In the genomic region with DNA sequence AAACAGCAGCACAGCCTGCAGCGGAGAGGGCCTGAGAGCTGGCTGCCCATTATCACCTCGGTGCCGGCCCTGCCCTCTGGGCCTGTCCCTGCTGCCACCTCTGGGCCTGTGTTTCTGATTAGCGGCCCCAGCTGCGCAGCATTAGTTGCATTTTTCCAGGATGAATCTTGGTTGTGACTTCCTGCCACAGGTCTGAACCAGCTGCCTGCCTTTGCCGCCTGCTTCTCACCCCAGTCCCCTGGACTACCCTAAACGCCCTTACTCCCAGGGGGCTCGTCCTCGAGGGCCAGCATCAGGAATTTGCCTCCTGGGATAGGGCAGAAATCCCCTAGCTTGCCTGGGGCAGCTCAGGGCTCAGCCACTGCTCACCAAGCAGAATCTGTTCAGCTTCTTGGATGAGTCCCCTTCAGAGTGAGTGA, we compare ENCODE assay signal across 12 cellular contexts.
A peak's percentile ranks its signal among the peaks of the same experiment; 100 is the strongest.
DNase-seq lines count a peak whose midpoint lies in the region; ATAC-seq and TF ChIP-seq lines count a peak whose summit lies in the region.
"Had no signal": no experiment of that assay in that cellular context is flagged by ENCODE, and none has a peak within 500 bp of the region (broad histone marks: within the 10 kb centered on the region; RNA-seq: fewer than 3 reads in every experiment).

No MANE protein-coding gene starts in this region.

- CTCF ChIA-PET in RWPE1 (lab: Yijun Ruan, JAX): interaction anchor here (0.5 kb wide), 1 partner anchor 165 kb away, joined by 3 read pairs; no protein-coding TSS in a partner anchor

- peak in 3 of 4 donors; percentile 27 to 39 (median 30) for ATAC-seq in psoas muscle
- ATAC-seq: natural killer cell treated with Interleukin-12 subunit alpha and Interleukin-12 subunit beta and Interleukin-15 and Interleukin-18, amount 100 ng/mL, for 72 hours had no signal

- DNase-seq in H4 (ENCODE audit: low spot score): peak; percentile 38
- DNase-seq in RWPE1 (ENCODE audit: low spot score): peak; percentile 26
- DNase-seq in epithelial cell of esophagus (ENCODE audit: low read depth): peak; percentile 52
- DNase-seq in psoas muscle: no peak
- DNase-seq in HuH-7.5 (ENCODE audit: low spot score): no peak
- DNase-seq in UCSD-AML1 (lab: John Stamatoyannopoulos, UW; ENCODE audit: unreplicated experiment): no peak
- DNase-seq in NCI-H1092 treated with DMSO at 0.1 percent for 48 hours (lab: John Stamatoyannopoulos, UW): no peak
- DNase-seq in NCI-H510A (lab: John Stamatoyannopoulos, UW): no peak
- DNase-seq: NCI-H187 treated with DMSO at 0.1 percent for 48 hours had no signal

- H3K4me3 ChIP-seq in epithelial cell of esophagus (ENCODE audit: low read length) (no peak overlapping the region), psoas muscle (no peak overlapping the region)
- H3K4me3 ChIP-seq: skin epidermis had no signal

- POLR2A ChIA-PET in RWPE1 (lab: Yijun Ruan, JAX; ENCODE audit: low non-redundant PET): no interaction called here

- no peaks in the 10 kb centered on the region for H3K36me3 ChIP-seq in psoas muscle (ENCODE audit: insufficient read depth in 1 of 2, low read depth in 1 of 2)

- no peaks in the 10 kb centered on the region for H3K27me3 ChIP-seq in psoas muscle (ENCODE audit: insufficient read depth in 3 of 3, low read length in 2 of 3)

- TF ChIP-seq CTCF in RWPE1 (conservative IDR thresholded peaks at IDR 0.05; ENCODE audit: low read depth) (no peak), epithelial cell of esophagus (IDR thresholded peaks at IDR 0.05; ENCODE audit: insufficient read depth, low read depth, low read length, missing control alignments) (no peak), psoas muscle (IDR thresholded peaks at IDR 0.05) (no peak)

- no peaks in the 10 kb centered on the region for H3K4me1 ChIP-seq in psoas muscle

- 55 to 75% (median 63%) methylated on average over 9 of the region's 9 CpGs for WGBS in psoas muscle, 3 donors

- peak overlapping the region; percentile 35 for H3K27ac ChIP-seq in RWPE1
- H3K27ac ChIP-seq in psoas muscle: no peak overlapping the region

- intact Hi-C loops in psoas muscle (cut with DNase I): loop anchor here (5.0 to 10.0 kb wide), 2 partner anchors 191 to 249 kb away; no protein-coding TSS in a partner anchor

- H3K9me3 ChIP-seq in psoas muscle: no peaks in the 10 kb centered on the region
- H3K9me3 ChIP-seq: Caco-2 had no signal

Comparison
In these comparisons a context has a peak if more than half of its experiments do, and no peak if none do; other contexts are left out.
1. DNase-seq: peak in H4 (single experiment), RWPE1 (single experiment) and epithelial cell of esophagus (single experiment); none in psoas muscle (0 of 2), HuH-7.5 (single experiment), UCSD-AML1 (single experiment), NCI-H1092 treated with DMSO at 0.1 percent for 48 hours (single experiment) and NCI-H510A (single experiment).